Comparison of ENCODE assay signal across 1 cellular context in the genomic region with DNA sequence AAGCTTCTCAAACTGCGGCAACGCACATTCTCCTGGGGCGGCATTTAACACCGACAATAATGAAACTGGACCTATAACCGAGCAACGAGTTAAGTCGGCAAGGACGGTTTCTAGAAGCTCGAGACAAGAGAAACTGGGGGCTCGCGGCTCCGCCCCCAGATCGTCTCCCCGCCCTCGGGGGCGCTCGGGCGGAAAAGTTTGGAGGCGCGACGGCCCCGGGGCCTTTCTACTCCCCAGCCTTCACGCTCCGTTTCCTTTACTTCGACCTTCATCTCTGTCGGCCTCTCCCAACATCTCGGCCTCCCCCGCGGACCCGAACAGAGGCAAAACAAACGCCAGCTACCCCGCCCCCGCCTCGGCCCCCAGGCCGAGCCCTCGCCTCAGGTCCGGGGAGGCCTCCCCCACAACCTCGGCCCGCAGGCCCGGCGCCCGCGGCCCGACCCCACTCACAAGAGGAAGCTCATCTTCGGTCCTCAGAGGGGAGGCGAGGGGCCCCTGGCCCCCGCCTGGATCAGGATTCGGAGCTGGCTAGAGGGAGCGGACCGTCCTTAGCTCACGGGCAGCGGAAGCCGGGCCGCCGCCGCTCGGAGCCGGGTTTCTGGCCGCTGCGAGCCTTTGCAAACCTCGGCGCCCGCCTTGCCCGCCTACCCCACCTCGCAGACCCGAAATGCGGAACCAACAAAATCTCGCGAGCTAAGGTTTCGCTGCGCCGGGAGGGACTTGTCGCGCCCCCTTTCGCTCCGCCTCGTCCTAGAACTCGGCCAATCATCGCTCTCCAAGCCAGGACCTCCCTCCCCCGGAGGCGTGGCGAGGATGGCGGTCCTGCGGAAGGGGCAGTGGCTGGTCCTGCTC.
A peak's percentile ranks its signal among the peaks of the same experiment; 100 is the strongest.
TF ChIP-seq lines count a peak whose summit lies in the region.

A gene (minus strand): TSS at position 669 of the 852 bp plus-strand sequence. CDS start 205 bp downstream, at position 464.

TF ChIP-seq in HepG2, 621 proteins besides CTCF, POLR2A, EP300 and RAD21 (continued from another document and continues in another):
- TF ChIP-seq, protein P1, sequence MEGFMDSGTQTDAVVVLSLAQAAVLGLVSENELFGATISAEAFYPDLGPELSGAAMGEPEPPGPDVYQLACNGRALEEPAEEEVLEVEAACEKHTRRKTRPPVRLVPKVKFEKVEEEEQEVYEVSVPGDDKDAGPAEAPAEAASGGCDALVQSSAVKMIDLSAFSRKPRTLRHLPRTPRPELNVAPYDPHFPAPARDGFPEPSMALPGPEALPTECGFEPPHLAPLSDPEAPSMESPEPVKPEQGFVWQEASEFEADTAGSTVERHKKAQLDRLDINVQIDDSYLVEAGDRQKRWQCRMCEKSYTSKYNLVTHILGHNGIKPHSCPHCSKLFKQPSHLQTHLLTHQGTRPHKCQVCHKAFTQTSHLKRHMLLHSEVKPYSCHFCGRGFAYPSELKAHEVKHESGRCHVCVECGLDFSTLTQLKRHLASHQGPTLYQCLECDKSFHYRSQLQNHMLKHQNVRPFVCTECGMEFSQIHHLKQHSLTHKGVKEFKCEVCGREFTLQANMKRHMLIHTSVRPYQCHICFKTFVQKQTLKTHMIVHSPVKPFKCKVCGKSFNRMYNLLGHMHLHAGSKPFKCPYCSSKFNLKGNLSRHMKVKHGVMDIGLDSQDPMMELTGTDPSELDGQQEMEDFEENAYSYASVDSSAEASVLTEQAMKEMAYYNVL (CRISPR knock-in tag; IDR thresholded peaks at IDR 0.05; ENCODE audit: borderline replicate concordance) = no peak
- TF ChIP-seq ZNF326 (CRISPR knock-in tag; IDR thresholded peaks at IDR 0.05; ENCODE audit: borderline replicate concordance) (no peak), IRF2 (CRISPR knock-in tag; IDR thresholded peaks at IDR 0.05) (no peak), AKAP8 (CRISPR knock-in tag; IDR thresholded peaks at IDR 0.05) (peak; percentile 47; the same call in 1 of the 2 replicates), ZNF350 (CRISPR knock-in tag; IDR thresholded peaks at IDR 0.05; ENCODE audit: borderline replicate concordance, low read depth) (peak; percentile 79), KDM2A (CRISPR knock-in tag; IDR thresholded peaks at IDR 0.05; ENCODE audit: borderline replicate concordance, low read depth) (peak; percentile 89; the same call in 1 of the 2 replicates), TSC22D2 (CRISPR knock-in tag; IDR thresholded peaks at IDR 0.05; ENCODE audit: borderline replicate concordance) (no peak), SRSF4 (IDR thresholded peaks at IDR 0.05; ENCODE audit: low read depth, low read length, poor library complexity, severe bottlenecking) (no peak), RBAK (CRISPR knock-in tag; IDR thresholded peaks at IDR 0.05) (no peak), ONECUT2 (CRISPR knock-in tag; IDR thresholded peaks at IDR 0.05) (no peak), RFXANK (CRISPR knock-in tag; IDR thresholded peaks at IDR 0.05) (peak; percentile 17; the same call in 1 of the 2 replicates), MAFK (conservative IDR thresholded peaks at IDR 0.05 in 1 of 2, IDR thresholded peaks at IDR 0.05 in 1 of 2; ENCODE audit: low read length in 2 of 2) (0 out of 4 replicates have a peak, but pooled peaks of 1 of the 2 experiments have one; percentile 14), ZNF34 (CRISPR knock-in tag; IDR thresholded peaks at IDR 0.05; ENCODE audit: borderline replicate concordance) (no peak), MED8 (CRISPR knock-in tag; IDR thresholded peaks at IDR 0.05; ENCODE audit: insufficient replicate concordance) (no peak), PLRG1 (conservative IDR thresholded peaks at IDR 0.05) (no peak), KDM5B (CRISPR knock-in tag; IDR thresholded peaks at IDR 0.05; ENCODE audit: borderline replicate concordance) (peak; percentile 48; the same call in 1 of the 2 replicates), ATM (IDR thresholded peaks at IDR 0.05; ENCODE audit: borderline replicate concordance) (no peak), ZNF703 (CRISPR knock-in tag; IDR thresholded peaks at IDR 0.05; ENCODE audit: borderline replicate concordance) (peak; percentile 92), ZNF782 (CRISPR knock-in tag; IDR thresholded peaks at IDR 0.05; ENCODE audit: borderline replicate concordance) (peak; percentile 70)
- TF ChIP-seq, protein P2, sequence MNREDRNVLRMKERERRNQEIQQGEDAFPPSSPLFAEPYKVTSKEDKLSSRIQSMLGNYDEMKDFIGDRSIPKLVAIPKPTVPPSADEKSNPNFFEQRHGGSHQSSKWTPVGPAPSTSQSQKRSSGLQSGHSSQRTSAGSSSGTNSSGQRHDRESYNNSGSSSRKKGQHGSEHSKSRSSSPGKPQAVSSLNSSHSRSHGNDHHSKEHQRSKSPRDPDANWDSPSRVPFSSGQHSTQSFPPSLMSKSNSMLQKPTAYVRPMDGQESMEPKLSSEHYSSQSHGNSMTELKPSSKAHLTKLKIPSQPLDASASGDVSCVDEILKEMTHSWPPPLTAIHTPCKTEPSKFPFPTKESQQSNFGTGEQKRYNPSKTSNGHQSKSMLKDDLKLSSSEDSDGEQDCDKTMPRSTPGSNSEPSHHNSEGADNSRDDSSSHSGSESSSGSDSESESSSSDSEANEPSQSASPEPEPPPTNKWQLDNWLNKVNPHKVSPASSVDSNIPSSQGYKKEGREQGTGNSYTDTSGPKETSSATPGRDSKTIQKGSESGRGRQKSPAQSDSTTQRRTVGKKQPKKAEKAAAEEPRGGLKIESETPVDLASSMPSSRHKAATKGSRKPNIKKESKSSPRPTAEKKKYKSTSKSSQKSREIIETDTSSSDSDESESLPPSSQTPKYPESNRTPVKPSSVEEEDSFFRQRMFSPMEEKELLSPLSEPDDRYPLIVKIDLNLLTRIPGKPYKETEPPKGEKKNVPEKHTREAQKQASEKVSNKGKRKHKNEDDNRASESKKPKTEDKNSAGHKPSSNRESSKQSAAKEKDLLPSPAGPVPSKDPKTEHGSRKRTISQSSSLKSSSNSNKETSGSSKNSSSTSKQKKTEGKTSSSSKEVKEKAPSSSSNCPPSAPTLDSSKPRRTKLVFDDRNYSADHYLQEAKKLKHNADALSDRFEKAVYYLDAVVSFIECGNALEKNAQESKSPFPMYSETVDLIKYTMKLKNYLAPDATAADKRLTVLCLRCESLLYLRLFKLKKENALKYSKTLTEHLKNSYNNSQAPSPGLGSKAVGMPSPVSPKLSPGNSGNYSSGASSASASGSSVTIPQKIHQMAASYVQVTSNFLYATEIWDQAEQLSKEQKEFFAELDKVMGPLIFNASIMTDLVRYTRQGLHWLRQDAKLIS (CRISPR knock-in tag; IDR thresholded peaks at IDR 0.05) = 0 out of 2 replicates have a peak, but pooled peaks have one; percentile 16
- TF ChIP-seq, protein P3, sequence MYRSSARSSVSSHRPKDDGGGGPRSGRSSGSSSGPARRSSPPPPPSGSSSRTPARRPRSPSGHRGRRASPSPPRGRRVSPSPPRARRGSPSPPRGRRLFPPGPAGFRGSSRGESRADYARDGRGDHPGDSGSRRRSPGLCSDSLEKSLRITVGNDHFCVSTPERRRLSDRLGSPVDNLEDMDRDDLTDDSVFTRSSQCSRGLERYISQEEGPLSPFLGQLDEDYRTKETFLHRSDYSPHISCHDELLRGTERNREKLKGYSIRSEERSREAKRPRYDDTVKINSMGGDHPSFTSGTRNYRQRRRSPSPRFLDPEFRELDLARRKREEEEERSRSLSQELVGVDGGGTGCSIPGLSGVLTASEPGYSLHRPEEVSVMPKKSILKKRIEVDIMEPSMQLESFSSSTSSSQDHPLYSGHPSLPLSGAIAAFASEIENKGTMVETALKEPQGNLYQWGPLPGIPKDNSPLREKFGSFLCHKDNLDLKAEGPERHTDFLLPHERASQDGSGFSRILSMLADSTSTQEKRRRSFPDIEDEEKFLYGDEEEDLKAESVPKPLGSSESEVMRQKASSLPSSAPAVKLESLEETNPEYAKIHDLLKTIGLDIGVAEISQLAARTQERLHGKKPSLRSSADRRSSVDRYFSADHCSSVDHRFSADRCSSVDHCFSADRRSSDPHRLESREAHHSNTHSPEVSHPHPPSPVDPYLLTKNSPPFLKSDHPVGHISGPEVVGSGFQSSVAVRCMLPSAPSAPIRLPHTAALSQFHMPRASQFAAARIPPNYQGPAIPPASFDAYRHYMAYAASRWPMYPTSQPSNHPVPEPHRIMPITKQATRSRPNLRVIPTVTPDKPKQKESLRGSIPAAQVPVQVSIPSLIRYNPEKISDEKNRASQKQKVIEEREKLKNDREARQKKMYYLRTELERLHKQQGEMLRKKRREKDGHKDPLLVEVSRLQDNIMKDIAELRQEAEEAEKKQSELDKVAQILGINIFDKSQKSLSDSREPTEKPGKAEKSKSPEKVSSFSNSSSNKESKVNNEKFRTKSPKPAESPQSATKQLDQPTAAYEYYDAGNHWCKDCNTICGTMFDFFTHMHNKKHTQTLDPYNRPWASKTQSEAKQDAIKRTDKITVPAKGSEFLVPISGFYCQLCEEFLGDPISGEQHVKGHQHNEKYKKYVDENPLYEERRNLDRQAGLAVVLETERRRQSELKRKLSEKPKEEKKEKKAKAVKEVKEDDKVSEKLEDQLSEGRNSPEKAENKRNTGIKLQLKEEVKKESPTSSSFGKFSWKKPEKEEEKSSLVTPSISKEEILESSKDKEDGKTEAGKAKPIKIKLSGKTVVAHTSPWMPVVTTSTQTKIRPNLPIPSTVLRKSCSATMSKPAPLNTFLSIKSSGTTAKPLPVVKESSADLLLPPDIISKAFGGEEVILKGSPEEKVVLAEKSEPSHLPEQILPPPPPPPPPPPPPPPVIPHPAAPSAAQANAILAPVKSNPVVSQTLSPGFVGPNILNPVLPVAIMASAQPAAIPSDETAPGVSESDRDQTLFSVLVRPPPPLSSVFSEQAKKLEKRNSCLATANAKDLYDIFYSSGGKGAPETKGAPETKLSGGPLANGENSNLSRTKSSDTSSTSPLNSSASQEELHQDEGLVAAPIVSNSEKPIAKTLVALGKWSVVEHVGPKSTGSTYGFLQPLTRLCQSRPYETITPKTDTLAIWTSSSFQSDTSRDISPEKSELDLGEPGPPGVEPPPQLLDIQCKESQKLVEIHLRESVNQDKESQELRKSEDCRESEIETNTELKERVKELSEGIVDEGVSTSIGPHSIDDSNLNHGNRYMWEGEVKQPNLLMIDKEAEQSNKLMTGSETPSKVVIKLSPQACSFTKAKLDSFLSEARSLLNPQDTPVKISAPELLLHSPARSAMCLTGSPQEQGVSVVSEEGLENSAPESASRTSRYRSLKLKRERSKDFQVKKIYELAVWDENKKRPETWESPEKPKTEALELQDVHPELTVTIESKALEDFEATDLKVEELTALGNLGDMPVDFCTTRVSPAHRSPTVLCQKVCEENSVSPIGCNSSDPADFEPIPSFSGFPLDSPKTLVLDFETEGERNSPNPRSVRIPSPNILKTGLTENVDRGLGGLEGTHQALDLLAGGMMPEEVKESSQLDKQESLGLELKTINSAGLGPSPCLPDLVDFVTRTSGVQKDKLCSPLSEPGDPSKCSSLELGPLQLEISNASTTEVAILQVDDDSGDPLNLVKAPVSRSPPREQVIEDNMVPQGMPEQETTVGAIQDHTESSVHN (CRISPR knock-in tag; IDR thresholded peaks at IDR 0.05) = no peak
- TF ChIP-seq, protein P4, sequence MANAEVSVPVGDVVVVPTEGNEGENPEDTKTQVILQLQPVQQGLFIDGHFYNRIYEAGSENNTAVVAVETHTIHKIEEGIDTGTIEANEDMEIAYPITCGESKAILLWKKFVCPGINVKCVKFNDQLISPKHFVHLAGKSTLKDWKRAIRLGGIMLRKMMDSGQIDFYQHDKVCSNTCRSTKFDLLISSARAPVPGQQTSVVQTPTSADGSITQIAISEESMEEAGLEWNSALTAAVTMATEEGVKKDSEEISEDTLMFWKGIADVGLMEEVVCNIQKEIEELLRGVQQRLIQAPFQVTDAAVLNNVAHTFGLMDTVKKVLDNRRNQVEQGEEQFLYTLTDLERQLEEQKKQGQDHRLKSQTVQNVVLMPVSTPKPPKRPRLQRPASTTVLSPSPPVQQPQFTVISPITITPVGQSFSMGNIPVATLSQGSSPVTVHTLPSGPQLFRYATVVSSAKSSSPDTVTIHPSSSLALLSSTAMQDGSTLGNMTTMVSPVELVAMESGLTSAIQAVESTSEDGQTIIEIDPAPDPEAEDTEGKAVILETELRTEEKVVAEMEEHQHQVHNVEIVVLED (CRISPR knock-in tag; IDR thresholded peaks at IDR 0.05; ENCODE audit: borderline replicate concordance) = peak; percentile 65; the same call in 1 of the 2 replicates
- TF ChIP-seq, protein P5, sequence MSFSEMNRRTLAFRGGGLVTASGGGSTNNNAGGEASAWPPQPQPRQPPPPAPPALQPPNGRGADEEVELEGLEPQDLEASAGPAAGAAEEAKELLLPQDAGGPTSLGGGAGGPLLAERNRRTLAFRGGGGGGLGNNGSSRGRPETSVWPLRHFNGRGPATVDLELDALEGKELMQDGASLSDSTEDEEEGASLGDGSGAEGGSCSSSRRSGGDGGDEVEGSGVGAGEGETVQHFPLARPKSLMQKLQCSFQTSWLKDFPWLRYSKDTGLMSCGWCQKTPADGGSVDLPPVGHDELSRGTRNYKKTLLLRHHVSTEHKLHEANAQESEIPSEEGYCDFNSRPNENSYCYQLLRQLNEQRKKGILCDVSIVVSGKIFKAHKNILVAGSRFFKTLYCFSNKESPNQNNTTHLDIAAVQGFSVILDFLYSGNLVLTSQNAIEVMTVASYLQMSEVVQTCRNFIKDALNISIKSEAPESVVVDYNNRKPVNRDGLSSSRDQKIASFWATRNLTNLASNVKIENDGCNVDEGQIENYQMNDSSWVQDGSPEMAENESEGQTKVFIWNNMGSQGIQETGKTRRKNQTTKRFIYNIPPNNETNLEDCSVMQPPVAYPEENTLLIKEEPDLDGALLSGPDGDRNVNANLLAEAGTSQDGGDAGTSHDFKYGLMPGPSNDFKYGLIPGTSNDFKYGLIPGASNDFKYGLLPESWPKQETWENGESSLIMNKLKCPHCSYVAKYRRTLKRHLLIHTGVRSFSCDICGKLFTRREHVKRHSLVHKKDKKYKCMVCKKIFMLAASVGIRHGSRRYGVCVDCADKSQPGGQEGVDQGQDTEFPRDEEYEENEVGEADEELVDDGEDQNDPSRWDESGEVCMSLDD (CRISPR knock-in tag; IDR thresholded peaks at IDR 0.05; ENCODE audit: borderline replicate concordance) = 0 out of 2 replicates have a peak, but pooled peaks have one; percentile 82
- TF ChIP-seq, protein P6, sequence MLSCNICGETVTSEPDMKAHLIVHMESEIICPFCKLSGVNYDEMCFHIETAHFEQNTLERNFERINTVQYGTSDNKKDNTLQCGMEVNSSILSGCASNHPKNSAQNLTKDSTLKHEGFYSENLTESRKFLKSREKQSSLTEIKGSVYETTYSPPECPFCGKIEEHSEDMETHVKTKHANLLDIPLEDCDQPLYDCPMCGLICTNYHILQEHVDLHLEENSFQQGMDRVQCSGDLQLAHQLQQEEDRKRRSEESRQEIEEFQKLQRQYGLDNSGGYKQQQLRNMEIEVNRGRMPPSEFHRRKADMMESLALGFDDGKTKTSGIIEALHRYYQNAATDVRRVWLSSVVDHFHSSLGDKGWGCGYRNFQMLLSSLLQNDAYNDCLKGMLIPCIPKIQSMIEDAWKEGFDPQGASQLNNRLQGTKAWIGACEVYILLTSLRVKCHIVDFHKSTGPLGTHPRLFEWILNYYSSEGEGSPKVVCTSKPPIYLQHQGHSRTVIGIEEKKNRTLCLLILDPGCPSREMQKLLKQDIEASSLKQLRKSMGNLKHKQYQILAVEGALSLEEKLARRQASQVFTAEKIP (CRISPR knock-in tag; IDR thresholded peaks at IDR 0.05; ENCODE audit: borderline replicate concordance) = no peak
